ENCODE assay signal across 16 cellular contexts in the genomic region with DNA sequence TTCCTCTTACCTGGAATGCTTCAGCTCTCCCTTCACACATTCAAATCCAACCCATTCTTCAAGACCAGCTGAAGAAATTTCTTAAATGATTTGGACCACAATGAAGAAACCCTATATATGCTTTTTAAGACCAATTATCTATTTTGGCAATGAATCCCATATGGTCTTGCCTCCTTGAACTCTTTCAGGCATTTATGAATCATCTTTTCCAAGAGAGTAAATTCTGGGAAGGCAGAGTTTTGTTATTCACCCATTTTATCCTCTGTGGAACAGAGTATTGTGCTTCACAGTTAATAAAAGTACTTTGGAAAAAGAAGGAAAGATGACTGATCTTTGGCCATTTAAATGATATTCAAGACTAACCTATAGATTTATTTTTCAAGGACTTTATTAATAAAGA. TPM values are rescaled to one million over a fixed set of nuclear protein-coding genes. Genes with fewer than 3 reads are reported as not detected.
DNase-seq lines count a peak whose midpoint lies in the region; ATAC-seq and TF ChIP-seq lines count a peak whose summit lies in the region.
"Had no signal": no experiment of that assay in that cellular context is flagged by ENCODE, and none has a peak within 500 bp of the region (broad histone marks: within the 10 kb centered on the region; RNA-seq: fewer than 3 reads in every experiment).

No MANE protein-coding gene starts in this region.

- POLR2A ChIA-PET in AG04449 (lab: Yijun Ruan, JAX) = interaction anchor here (0.8 kb wide), 1 partner anchor 20 kb away, joined by 3 read pairs; no protein-coding TSS in a partner anchor
- POLR2A ChIA-PET in CD4-positive, alpha-beta T cell (lab: Charles Lee) = no interaction called here
- POLR2A ChIA-PET in activated CD8-positive, alpha-beta T cell treated with anti-CD3 and anti-CD28 coated beads, Interleukin-2, amount 10 ng/mL, durations not matched to agents 7 days and 5 days (lab: Charles Lee) = interaction anchor here (0.9 to 1.8 kb wide), 2 partner anchors 13 to 17 kb away, joined by 3 to 6 read pairs; partner anchors contain the start of gene ANKRD13A
- POLR2A ChIA-PET in PC-3 (lab: Charles Lee; ENCODE audit: unreplicated experiment) = no interaction called here

- no TSS peak for BruUV-seq in PC-3 (replicated peaks; lab: Mats Ljungman, UMichigan)

- CTCF ChIA-PET in AG04449 (lab: Yijun Ruan, JAX) (interaction anchor here (1.3 kb wide), 2 partner anchors 16 to 449 kb away, joined by 3 read pairs; no protein-coding TSS in a partner anchor), PC-3 (lab: Charles Lee) (no interaction called here)
- CTCF ChIA-PET in CD4-positive, alpha-beta T cell (lab: Charles Lee) = no interaction called here
- CTCF ChIA-PET in activated CD8-positive, alpha-beta T cell treated with anti-CD3 and anti-CD28 coated beads, Interleukin-2, amount 10 ng/mL, durations not matched to agents 7 days and 5 days (lab: Charles Lee) = interaction anchor here (1.2 to 1.3 kb wide), 3 partner anchors 12 to 60 kb away, joined by 3 to 5 read pairs (median 3); no protein-coding TSS in a partner anchor

- H3K4me3 ChIP-seq in AG04449 (ENCODE audit: low read depth, low read length) (no peak overlapping the region), fibroblast of lung (replicated peaks in 1 of 4; ENCODE audit: control extremely low read depth in 1 of 4, insufficient read depth in 1 of 4, low read depth in 3 of 4, low read length in 4 of 4) (no peak overlapping the region), stomach (no peak overlapping the region), PC-3 (ENCODE audit: low read length) (no peak overlapping the region)
- H3K4me3 ChIP-seq: BLaER1 treated with 17β-estradiol and CSF1 and Interleukin-3, amounts not matched to agents 10 nM and 100 nM; cardiac muscle cell; MG63; smooth muscle cell; vagina had no signal

- H3K27me3 Mint-ChIP-seq in CD4-positive, alpha-beta T cell = no peaks in the 10 kb centered on the region
- H3K27me3 Mint-ChIP-seq in activated CD8-positive, alpha-beta T cell treated with anti-CD3 and anti-CD28 coated beads, Interleukin-2, amount 10 ng/mL, durations not matched to agents 7 days and 5 days (ENCODE audit: low read depth) = no peaks in the 10 kb centered on the region

- ATAC-seq in CD4-positive, alpha-beta T cell (ENCODE audit: poor library complexity) = no peak
- ATAC-seq in activated CD8-positive, alpha-beta T cell treated with anti-CD3 and anti-CD28 coated beads, Interleukin-2, amount 10 ng/mL, durations not matched to agents 7 days and 5 days = no peak
- ATAC-seq in PC-3 (no peak), left colon (no peak)

- DNase-seq in AG04449 (ENCODE audit: low read depth, low spot score) = peak; percentile 45
- no peak for DNase-seq in CD4-positive, alpha-beta T cell
- DNase-seq in activated CD8-positive, alpha-beta T cell treated with anti-CD3 and anti-CD28 coated beads, Interleukin-2, amount 10 ng/mL, durations not matched to agents 7 days and 5 days = no peak
- DNase-seq in fibroblast of lung (ENCODE audit: low read depth in 2 of 2) = peak in 1 of 2 donors; percentile 71
- no peak for DNase-seq in stomach
- DNase-seq in NCI-H82 (lab: John Stamatoyannopoulos, UW) = no peak
- no peak for DNase-seq in PC-3
- no peak for DNase-seq in left colon
- DNase-seq: GOT3, MG63, NCI-H2081, NCI-H526 had no signal

- no peak overlapping the region for H3K4me3 Mint-ChIP-seq in CD4-positive, alpha-beta T cell
- H3K4me3 Mint-ChIP-seq in activated CD8-positive, alpha-beta T cell treated with anti-CD3 and anti-CD28 coated beads, Interleukin-2, amount 10 ng/mL, durations not matched to agents 7 days and 5 days = no peak overlapping the region

- H3K79me2 ChIP-seq in fibroblast of lung (ENCODE audit: control insufficient read depth, insufficient read depth, low read length) = peaks cover 2% of the 10 kb centered on the region
- H3K79me2 ChIP-seq in PC-3 (ENCODE audit: low read length) = no peaks in the 10 kb centered on the region

- H3K4me1 Mint-ChIP-seq in CD4-positive, alpha-beta T cell (ENCODE audit: low read depth) = peaks cover 39% of the 10 kb centered on the region
- peaks cover 36% of the 10 kb centered on the region for H3K4me1 Mint-ChIP-seq in activated CD8-positive, alpha-beta T cell treated with anti-CD3 and anti-CD28 coated beads, Interleukin-2, amount 10 ng/mL, durations not matched to agents 7 days and 5 days (ENCODE audit: low read depth)

- no peak for TF ChIP-seq CTCF in AG04449 (IDR thresholded peaks at IDR 0.05; ENCODE audit: insufficient read depth, low read length, missing control alignments)
- no peak for TF ChIP-seq CTCF in CD4-positive, alpha-beta T cell (IDR thresholded peaks at IDR 0.05)
- TF ChIP-seq CTCF in fibroblast of lung (conservative IDR thresholded peaks at IDR 0.05 in 1 of 2, IDR thresholded peaks at IDR 0.05 in 1 of 2; ENCODE audit: low read depth in 1 of 2, low read length in 2 of 2) = no peak
- no peak for TF ChIP-seq CTCF in stomach (IDR thresholded peaks at IDR 0.05)
- no peak for TF ChIP-seq CTCF in PC-3 (conservative IDR thresholded peaks at IDR 0.05; ENCODE audit: low read depth, low read length)

- no peaks in the 10 kb centered on the region for H3K4me1 ChIP-seq in fibroblast of lung (ENCODE audit: control insufficient read depth, extremely low read depth, insufficient read depth, low read length)
- peaks cover 0 to 34% (median 13%) of the 10 kb centered on the region in 4 donors for H3K4me1 ChIP-seq in stomach
- H3K4me1 ChIP-seq in PC-3 (ENCODE audit: insufficient read depth, low read length) = no peaks in the 10 kb centered on the region
- H3K4me1 ChIP-seq: vagina had no signal

- no peak for TF ChIP-seq EP300 in stomach (IDR thresholded peaks at IDR 0.05)

- H3K36me3 ChIP-seq in fibroblast of lung (ENCODE audit: control insufficient read depth, insufficient read depth, low read length) (peaks cover 24% of the 10 kb centered on the region), stomach (peaks cover 53 to 100% (median 100%) of the 10 kb centered on the region in 4 donors), PC-3 (ENCODE audit: low read depth, low read length) (peaks cover 62% of the 10 kb centered on the region)

- H3K27me3 ChIP-seq in CD4-positive, alpha-beta T cell (ENCODE audit: control insufficient read depth, insufficient read depth, low read length) = no peaks in the 10 kb centered on the region
- no peaks in the 10 kb centered on the region for H3K27me3 ChIP-seq in fibroblast of lung (ENCODE audit: control insufficient read depth, insufficient read depth, low read length)
- no peaks in the 10 kb centered on the region for H3K27me3 ChIP-seq in stomach
- no peaks in the 10 kb centered on the region for H3K27me3 ChIP-seq in PC-3 (ENCODE audit: low read length)
- H3K27me3 ChIP-seq: BLaER1 treated with 17β-estradiol and CSF1 and Interleukin-3, amounts not matched to agents 10 nM and 100 nM; cardiac muscle cell; MG63; vagina had no signal

- H3K27ac ChIP-seq in CD4-positive, alpha-beta T cell (ENCODE audit: low read depth, low read length) = peak overlapping the region; percentile 7
- H3K27ac ChIP-seq in fibroblast of lung (ENCODE audit: insufficient read depth, low read length) = peak overlapping the region; percentile 57
- H3K27ac ChIP-seq in stomach = no peak overlapping the region
- no peak overlapping the region for H3K27ac ChIP-seq in PC-3 (ENCODE audit: low read length)
- H3K27ac ChIP-seq: BLaER1 treated with 17β-estradiol and CSF1 and Interleukin-3, amounts not matched to agents 10 nM and 100 nM; vagina had no signal

- intact Hi-C loops in CD4-positive, alpha-beta T cell (cut with DNase I, micrococcal nuclease) = no loop called here
- intact Hi-C loops in stomach (cut with DNase I; ENCODE audit: low total_unique reads) = no loop called here
- intact Hi-C loops in PC-3 (cut with micrococcal nuclease) = no loop called here
- intact Hi-C loops in left colon (cut with DNase I, micrococcal nuclease) = no loop called here

- H2AFZ ChIP-seq in fibroblast of lung (ENCODE audit: low read length) = no peak overlapping the region
- H2AFZ ChIP-seq in PC-3 (ENCODE audit: low read length) = no peak overlapping the region

- H3K9ac ChIP-seq in fibroblast of lung (ENCODE audit: insufficient read depth, low read length) (no peak overlapping the region), PC-3 (ENCODE audit: low read length) (no peak overlapping the region)
- H3K9ac ChIP-seq: BLaER1 treated with 17β-estradiol and CSF1 and Interleukin-3, amounts not matched to agents 10 nM and 100 nM had no signal

- H3K9me3 ChIP-seq in CD4-positive, alpha-beta T cell (ENCODE audit: control insufficient read depth, low read length) = no peaks in the 10 kb centered on the region
- H3K9me3 ChIP-seq in fibroblast of lung (ENCODE audit: control insufficient read depth, insufficient read depth, low read depth, low read length) = no peaks in the 10 kb centered on the region
- no peaks in the 10 kb centered on the region for H3K9me3 ChIP-seq in stomach
- H3K9me3 ChIP-seq in PC-3 (ENCODE audit: low read length) = no peaks in the 10 kb centered on the region
- H3K9me3 ChIP-seq: vagina had no signal

- no peaks in the 10 kb centered on the region for H3K9me3 Mint-ChIP-seq in CD4-positive, alpha-beta T cell
- no peaks in the 10 kb centered on the region for H3K9me3 Mint-ChIP-seq in activated CD8-positive, alpha-beta T cell treated with anti-CD3 and anti-CD28 coated beads, Interleukin-2, amount 10 ng/mL, durations not matched to agents 7 days and 5 days (ENCODE audit: insufficient read depth)

- H3K4me2 ChIP-seq in fibroblast of lung (ENCODE audit: extremely low read depth, insufficient read depth, low read length) (no peak overlapping the region), PC-3 (ENCODE audit: low read length) (no peak overlapping the region)
- H3K4me2 ChIP-seq: BLaER1 treated with 17β-estradiol and CSF1 and Interleukin-3, amounts not matched to agents 10 nM and 100 nM; smooth muscle cell had no signal

- H3K36me3 Mint-ChIP-seq in CD4-positive, alpha-beta T cell (ENCODE audit: low read depth) = peaks cover 90% of the 10 kb centered on the region
- peaks cover 70% of the 10 kb centered on the region for H3K36me3 Mint-ChIP-seq in activated CD8-positive, alpha-beta T cell treated with anti-CD3 and anti-CD28 coated beads, Interleukin-2, amount 10 ng/mL, durations not matched to agents 7 days and 5 days (ENCODE audit: low read depth)

- no peaks in the 10 kb centered on the region for H3F3A ChIP-seq in PC-3 (ENCODE audit: low read length, unreplicated experiment)

- no peak for TF ChIP-seq POLR2A in stomach (IDR thresholded peaks at IDR 0.05)

- H3K9me2 ChIP-seq in PC-3 (replicated peaks; ENCODE audit: low read length) = no peaks in the 10 kb centered on the region

- peak overlapping the region; percentile 80 for H3K27ac Mint-ChIP-seq in CD4-positive, alpha-beta T cell
- H3K27ac Mint-ChIP-seq in activated CD8-positive, alpha-beta T cell treated with anti-CD3 and anti-CD28 coated beads, Interleukin-2, amount 10 ng/mL, durations not matched to agents 7 days and 5 days = peak overlapping the region; percentile 28

- H4K20me1 ChIP-seq in fibroblast of lung (ENCODE audit: control insufficient read depth, extremely low read depth, insufficient read depth, low read length) (no peaks in the 10 kb centered on the region), PC-3 (ENCODE audit: low read length) (no peaks in the 10 kb centered on the region)

RNA-seq across cellular contexts. Expression of gene GIT2, which starts 14.0 kb away (rescaled TPM):
- 10 to 100 TPM; 68.6 to 70.7 TPM for total RNA-seq in CD4-positive, alpha-beta T cell
- 10 to 100 TPM; 86.6 to 87.7 TPM for total RNA-seq in activated CD8-positive, alpha-beta T cell treated with anti-CD3 and anti-CD28 coated beads, Interleukin-2, amount 10 ng/mL, durations not matched to agents 7 days and 5 days
- total RNA-seq in fibroblast of lung (30.3 and 47.9 TPM in 2 replicates), stomach (10 to 100 TPM; 25.8 to 98.6 (median 61.0) TPM), PC-3 (2014; rRNA removed) (24.6 and 26.8 TPM in 2 replicates), left colon (10 to 100 TPM; 29.0 to 31.4 TPM)
- polyA plus RNA-seq in fibroblast of lung (53.5 and 54.3 TPM in 2 replicates), stomach (10 to 100 TPM in 1 of 3 donors, 1 to 10 TPM in 2; 6.4 to 10.6 (median 7.2) TPM)
- polyA plus RNA-seq in fibroblast of lung (2012) = 35.3 and 39.9 TPM in 2 replicates
- 53.2 and 56.8 TPM in 2 replicates for polyA minus RNA-seq in fibroblast of lung (ENCODE audit: low replicate concordance)

RNA-seq across cellular contexts. Expression of gene ANKRD13A, which starts 17.0 kb away (rescaled TPM):
- 10 to 100 TPM; 51.6 to 52.3 TPM for total RNA-seq in CD4-positive, alpha-beta T cell
- total RNA-seq in activated CD8-positive, alpha-beta T cell treated with anti-CD3 and anti-CD28 coated beads, Interleukin-2, amount 10 ng/mL, durations not matched to agents 7 days and 5 days = 10 to 100 TPM; 76.0 to 78.1 TPM
- 82.4 and 168 TPM in 2 replicates for total RNA-seq in fibroblast of lung
- 246 and 340 TPM in 2 replicates for polyA plus RNA-seq in fibroblast of lung
- 132 and 183 TPM in 2 replicates for polyA plus RNA-seq in fibroblast of lung (2012)
- polyA minus RNA-seq in fibroblast of lung (ENCODE audit: low replicate concordance) = 302 and 374 TPM in 2 replicates
- total RNA-seq in stomach = 100 to 1,000 TPM in 1 of 5 donors, 10 to 100 TPM in 4; 17.7 to 150 (median 56.6) TPM
- 10 to 100 TPM; 13.0 to 15.6 (median 13.6) TPM for polyA plus RNA-seq in stomach
- 117 and 118 TPM in 2 replicates for total RNA-seq in PC-3 (2014; rRNA removed)
- 10 to 100 TPM; 65.3 to 68.3 TPM for total RNA-seq in left colon

Comparison
In these comparisons a context has a peak if more than half of its experiments do, and no peak if none do; other contexts are left out.
1. H3K27ac ChIP-seq: peak in CD4-positive, alpha-beta T cell (single experiment) and fibroblast of lung (single experiment); none in stomach (0 of 5) and PC-3 (single experiment).
2. CTCF ChIA-PET loops: an anchor here in AG04449 (1.3 kb wide) and activated CD8-positive, alpha-beta T cell treated with anti-CD3 and anti-CD28 coated beads, Interleukin-2, amount 10 ng/mL, durations not matched to agents 7 days and 5 days (1.2 to 1.3 kb wide); none called in CD4-positive, alpha-beta T cell and PC-3.
3. POLR2A ChIA-PET loops: an anchor here in AG04449 (0.8 kb wide) and activated CD8-positive, alpha-beta T cell treated with anti-CD3 and anti-CD28 coated beads, Interleukin-2, amount 10 ng/mL, durations not matched to agents 7 days and 5 days (0.9 to 1.8 kb wide); none called in CD4-positive, alpha-beta T cell and PC-3.